ENCODE assay signal across 9 cellular contexts in the genomic region with DNA sequence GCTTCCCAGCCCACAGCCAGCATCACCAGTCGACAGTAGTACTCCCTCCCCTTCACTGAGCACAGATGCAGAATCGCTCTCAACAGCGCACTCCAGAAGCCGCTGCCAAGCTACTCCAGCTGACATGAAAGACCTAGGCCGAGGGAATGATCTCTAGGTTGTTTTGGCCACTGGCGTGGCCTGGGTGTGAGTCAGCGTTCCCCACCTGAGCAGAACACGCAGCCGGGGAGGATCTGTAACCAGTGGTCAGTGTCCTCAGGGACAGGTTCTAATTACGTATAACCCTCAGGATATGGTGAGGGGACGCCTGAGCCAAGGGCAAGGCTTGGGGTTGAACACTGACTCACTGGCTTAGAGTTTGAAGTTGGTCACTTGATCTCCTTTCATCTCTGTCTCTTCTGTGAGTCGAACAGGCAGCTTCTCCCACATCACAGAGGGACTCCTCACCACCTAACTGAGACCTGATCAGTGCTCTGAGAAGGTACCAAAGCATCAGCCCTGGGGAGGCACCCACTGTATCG.
DNase-seq lines count a peak whose midpoint lies in the region; ATAC-seq and TF ChIP-seq lines count a peak whose summit lies in the region.
"Had no signal": no experiment of that assay in that cellular context is flagged by ENCODE, and none has a peak within 500 bp of the region (broad histone marks: within the 10 kb centered on the region; RNA-seq: fewer than 3 reads in every experiment).

No MANE protein-coding gene starts in this region.

- no peaks in the 10 kb centered on the region for H3K9me3 ChIP-seq in SJCRH30 (replicated peaks)
- H3K9me3 ChIP-seq in psoas muscle = no peaks in the 10 kb centered on the region

- 11 to 19% (median 15%) methylated on average over 13 of the region's 13 CpGs for WGBS in psoas muscle, 3 donors

- ATAC-seq in psoas muscle (peak; percentile 93 to 96 (median 94)), HG03378 (IDR thresholded peaks at IDR 0.05; ENCODE audit: unreplicated experiment) (no peak), HG03280 (IDR thresholded peaks at IDR 0.05; ENCODE audit: unreplicated experiment) (no peak)

- no peak overlapping the region for H3K4me3 ChIP-seq in SJCRH30
- peak overlapping the region; percentile 32 for H3K4me3 ChIP-seq in psoas muscle

- H3K27me3 ChIP-seq in SJCRH30 (no peaks in the 10 kb centered on the region), psoas muscle (ENCODE audit: insufficient read depth in 3 of 3, low read length in 2 of 3) (no peaks in the 10 kb centered on the region)

- H3K4me1 ChIP-seq in SJCRH30 = peaks cover 23% of the 10 kb centered on the region
- peaks cover 53% of the 10 kb centered on the region for H3K4me1 ChIP-seq in psoas muscle

- no peak for TF ChIP-seq CTCF in psoas muscle (IDR thresholded peaks at IDR 0.05)

- DNase-seq in Daoy (ENCODE audit: low read depth) (peak; percentile 86), SJCRH30 (peak; percentile 40 to 58), fibroblast of peridontal ligament (ENCODE audit: extremely low read depth) (peak; percentile 69), psoas muscle (peak; percentile 86 to 94), GM19240 (ENCODE audit: insufficient read length, low spot score) (no peak)
- DNase-seq in stimulated activated CD4-positive, alpha-beta T cell treated with anti-CD3 and anti-CD28 coated beads, Interleukin-2, amount 100 ng/mL, for 48 hours = no peak

- no peaks in the 10 kb centered on the region for H3K36me3 ChIP-seq in SJCRH30
- no peaks in the 10 kb centered on the region for H3K36me3 ChIP-seq in psoas muscle (ENCODE audit: insufficient read depth in 1 of 2, low read depth in 1 of 2)

- intact Hi-C loops in psoas muscle (cut with DNase I) = no loop called here

- H3K27ac ChIP-seq in SJCRH30 = no peak overlapping the region
- H3K27ac ChIP-seq in psoas muscle = peak overlapping the region; percentile 96
- H3K27ac ChIP-seq: VCaP had no signal

Comparison
In these comparisons a context has a peak if more than half of its experiments do, and no peak if none do; other contexts are left out.
1. DNase-seq: peak in Daoy (single experiment), SJCRH30 (2 of 2), fibroblast of peridontal ligament (single experiment) and psoas muscle (2 of 2); none in stimulated activated CD4-positive, alpha-beta T cell treated with anti-CD3 and anti-CD28 coated beads, Interleukin-2, amount 100 ng/mL, for 48 hours (0 of 2) and GM19240 (single experiment).
2. ATAC-seq: peak in psoas muscle (4 of 4); none in HG03378 (single experiment) and HG03280 (single experiment).